ENCODE assay signal across 10 cellular contexts in genomic region chr14:101475468-101476257, GRCh38.
A peak's percentile ranks its signal among the peaks of the same experiment; 100 is the strongest.
DNase-seq lines count a peak whose midpoint lies in the region; ATAC-seq and TF ChIP-seq lines count a peak whose summit lies in the region.
"Had no signal": no experiment of that assay in that cellular context is flagged by ENCODE, and none has a peak within 500 bp of the region (broad histone marks: within the 10 kb centered on the region; RNA-seq: fewer than 3 reads in every experiment).

No MANE protein-coding gene starts in this region.

- TF ChIP-seq CTCF in right atrium auricular region (IDR thresholded peaks at IDR 0.05) = no peak

- no peaks in the 10 kb centered on the region for H3K4me1 ChIP-seq in right atrium auricular region

- DNase-seq in Right ventricle myocardium inferior (ENCODE audit: missing footprints) (peak; percentile 73), right atrium auricular region (ENCODE audit: low spot score) (no peak), ecto neural progenitor cell (ENCODE audit: low spot score) (peak; percentile 44), mesenteric fat pad (ENCODE audit: low spot score) (peak; percentile 87), SHP77 (lab: John Stamatoyannopoulos, UW) (no peak), NCI-H526 treated with DMSO at 0.1 percent for 48 hours (lab: John Stamatoyannopoulos, UW) (no peak), HuH-7 (ENCODE audit: low spot score) (no peak), GF-D8 (lab: John Stamatoyannopoulos, UW) (no peak)
- DNase-seq: NK-92 treated with Interleukin-12 subunit alpha and Interleukin-12 subunit beta, amount 100 ng/mL, for 24 hours had no signal

- intact Hi-C loops in Right ventricle myocardium inferior (cut with DNase I) = no loop called here

- H3K4me3 ChIP-seq in right atrium auricular region = no peak overlapping the region
- H3K4me3 ChIP-seq: thoracic aorta had no signal

- no peaks in the 10 kb centered on the region for H3K36me3 ChIP-seq in right atrium auricular region
- H3K36me3 ChIP-seq: thoracic aorta had no signal

- no peaks in the 10 kb centered on the region for H3K27me3 ChIP-seq in right atrium auricular region

- no peaks in the 10 kb centered on the region for H3K9me3 ChIP-seq in right atrium auricular region
- H3K9me3 ChIP-seq: thoracic aorta had no signal

- H3K27ac ChIP-seq in right atrium auricular region = no peak overlapping the region
- H3K27ac ChIP-seq: thoracic aorta had no signal

- ATAC-seq in Right ventricle myocardium inferior = peak; percentile 59

Comparison
In these comparisons a context has a peak if more than half of its experiments do, and no peak if none do; other contexts are left out.
1. DNase-seq: peak in Right ventricle myocardium inferior (single experiment), ecto neural progenitor cell (single experiment) and mesenteric fat pad (single experiment); none in right atrium auricular region (single experiment), SHP77 (0 of 2), NCI-H526 treated with DMSO at 0.1 percent for 48 hours (single experiment), HuH-7 (single experiment) and GF-D8 (single experiment).